Comparison of ENCODE assay signal across 19 cellular contexts in the genomic region with DNA sequence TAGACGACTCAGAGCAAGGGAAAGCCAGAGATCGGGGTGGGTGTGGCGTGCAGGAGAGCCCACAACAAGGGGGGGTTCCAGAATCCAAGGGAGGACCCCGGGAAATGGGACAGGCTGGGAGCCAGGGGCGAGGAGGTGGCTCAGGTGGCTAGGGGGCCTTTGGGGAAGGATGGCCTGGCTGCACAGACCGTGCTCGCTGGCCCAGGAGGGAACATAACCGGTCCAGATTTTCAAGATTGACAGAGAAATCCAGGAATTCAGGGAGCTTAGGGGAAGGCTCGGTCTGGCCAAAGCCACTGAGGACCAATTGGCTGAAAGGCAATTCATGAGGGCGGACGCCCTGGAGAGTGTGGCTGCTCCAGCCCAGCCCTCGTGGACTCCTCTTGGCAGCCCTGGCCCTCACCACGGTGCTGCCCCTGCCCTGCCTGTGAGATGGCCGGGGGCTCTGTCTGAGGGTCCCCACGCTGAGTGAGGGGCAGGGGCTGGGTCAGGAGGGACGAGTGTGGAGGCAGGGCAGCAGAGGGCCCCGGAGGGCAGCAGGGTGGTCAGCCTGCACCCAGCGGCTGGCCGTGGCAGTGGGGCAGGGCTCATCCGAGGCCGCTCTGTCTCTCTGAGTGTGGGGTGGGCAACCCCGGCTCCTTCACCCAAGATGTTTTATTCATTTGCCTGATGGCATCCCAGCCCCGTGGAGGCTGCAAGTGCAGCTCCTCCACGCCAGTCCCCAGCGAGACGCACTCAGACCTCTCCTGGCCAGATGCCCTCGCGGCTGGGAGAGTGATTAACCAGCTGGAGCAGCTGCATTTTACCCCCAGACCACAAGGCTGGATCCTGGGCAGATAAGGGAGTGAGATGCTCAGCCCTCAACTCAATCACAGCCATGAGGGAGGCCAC. TPM values are rescaled to one million over a fixed set of nuclear protein-coding genes. Genes with fewer than 3 reads are reported as not detected.
A peak's percentile ranks its signal among the peaks of the same experiment; 100 is the strongest.
DNase-seq lines count a peak whose midpoint lies in the region; ATAC-seq and TF ChIP-seq lines count a peak whose summit lies in the region.
"Had no signal": no experiment of that assay in that cellular context is flagged by ENCODE, and none has a peak within 500 bp of the region (broad histone marks: within the 10 kb centered on the region; RNA-seq: fewer than 3 reads in every experiment).

No MANE protein-coding gene starts in this region.

- H3K4me1 Mint-ChIP-seq in chondrocyte (ENCODE audit: low read depth), result no peaks in the 10 kb centered on the region
- no peaks in the 10 kb centered on the region for H3K4me1 Mint-ChIP-seq in effector memory CD8-positive, alpha-beta T cell (ENCODE audit: low read depth in 2 of 2)

- peaks cover 1% of the 10 kb centered on the region for H3K36me3 Mint-ChIP-seq in chondrocyte (ENCODE audit: low read depth)
- no peaks in the 10 kb centered on the region for H3K36me3 Mint-ChIP-seq in effector memory CD8-positive, alpha-beta T cell (ENCODE audit: insufficient read depth)
- H3K36me3 Mint-ChIP-seq: CD4-positive, CD25-positive, alpha-beta regulatory T cell had no signal

- peaks cover 43% of the 10 kb centered on the region for H3K27me3 Mint-ChIP-seq in chondrocyte (ENCODE audit: low read depth)
- peaks cover 42 to 58% of the 10 kb centered on the region in 2 donors for H3K27me3 Mint-ChIP-seq in effector memory CD8-positive, alpha-beta T cell

- no peak for TF ChIP-seq CTCF in chondrocyte (IDR thresholded peaks at IDR 0.05)

- peaks cover 0 to 2% of the 10 kb centered on the region in 2 donors for H3K9me3 ChIP-seq in neuronal stem cell (replicated peaks in 1 of 2; ENCODE audit: control insufficient read depth in 2 of 2, insufficient read depth in 1 of 2, low read depth in 1 of 2, low read length in 2 of 2)
- H3K9me3 ChIP-seq: gastrocnemius medialis had no signal

- peaks cover 0 to 18% (median 0%) of the 10 kb centered on the region in 3 experiments for H3K27me3 ChIP-seq in neuronal stem cell (ENCODE audit: control insufficient read depth in 3 of 3, insufficient read depth in 3 of 3, low read depth in 1 of 3, low read length in 3 of 3)

- H3K14ac ChIP-seq in neuronal stem cell (ENCODE audit: low read length), result peak overlapping the region; percentile 63

- H2BK5ac ChIP-seq in neuronal stem cell (ENCODE audit: low read length), result no peak overlapping the region

- H3K9ac ChIP-seq in neuronal stem cell (ENCODE audit: low read depth, low read length, poor library complexity), result peak overlapping the region; percentile 12

- no peak overlapping the region for H3K27ac Mint-ChIP-seq in chondrocyte (ENCODE audit: unreplicated experiment)
- no peak overlapping the region for H3K27ac Mint-ChIP-seq in effector memory CD8-positive, alpha-beta T cell
- H3K27ac Mint-ChIP-seq: CD4-positive, CD25-positive, alpha-beta regulatory T cell had no signal

- no CpG with 5 or more reads among the region's 28 CpGs for WGBS in neuronal stem cell (ENCODE audit: extremely low coverage in 2 of 2, insufficient read length in 2 of 2, insufficient replicate concordance in 1 of 2), 2 donors

- no peak overlapping the region for H3K4me3 Mint-ChIP-seq in chondrocyte (ENCODE audit: unreplicated experiment)
- H3K4me3 Mint-ChIP-seq in effector memory CD8-positive, alpha-beta T cell, result no peak overlapping the region

- peak overlapping the region; percentile 94 for H2BK15ac ChIP-seq in neuronal stem cell (ENCODE audit: low read length)

- peak overlapping the region; percentile 85 for H2AK5ac ChIP-seq in neuronal stem cell (ENCODE audit: low read depth, low read length)

- no peak overlapping the region for H3K4me2 ChIP-seq in neuronal stem cell (ENCODE audit: insufficient read depth, low read length, poor library complexity, severe bottlenecking)

- ATAC-seq in effector memory CD8-positive, alpha-beta T cell (replicated peaks), result no peak
- ATAC-seq in GM19463 (IDR thresholded peaks at IDR 0.05; ENCODE audit: unreplicated experiment) (no peak), HG02938 (IDR thresholded peaks at IDR 0.05; ENCODE audit: unreplicated experiment) (no peak)
- ATAC-seq: gastrocnemius medialis had no signal

- H2AFZ ChIP-seq in neuronal stem cell (ENCODE audit: low read length), result no peak overlapping the region

- H3K4me1 ChIP-seq in neuronal stem cell (ENCODE audit: control insufficient read depth in 2 of 2, insufficient read depth in 1 of 2, low read depth in 1 of 2, low read length in 2 of 2), result peaks cover 5 to 8% of the 10 kb centered on the region in 2 donors
- H3K4me1 ChIP-seq: gastrocnemius medialis had no signal

- DNase-seq in DMS 273 (lab: John Stamatoyannopoulos, UW; ENCODE audit: unreplicated experiment) (peak; percentile 46), DMS 273 treated with DMSO at 0.1 percent for 48 hours (lab: John Stamatoyannopoulos, UW) (no peak), Daoy (ENCODE audit: low read depth) (peak; percentile 57), chondrocyte (ENCODE audit: low spot score) (peak; percentile 89), neuronal stem cell (ENCODE audit: low spot score) (no peak)
- DNase-seq in effector memory CD8-positive, alpha-beta T cell, result no peak
- DNase-seq: activated CD4-positive, alpha-beta T cell treated with anti-CD3 and anti-CD28 coated beads, Interleukin-2, amount 50 U/mL, for 4 hours; CD4-positive, CD25-positive, alpha-beta regulatory T cell; EL; gastrocnemius medialis; mammary epithelial cell; MG63; NCI-H1930; NCI-H526; stimulated activated CD4-positive, alpha-beta T cell treated with anti-CD3 and anti-CD28 coated beads, Interleukin-4, amount 100 ng/mL, for 4 hours had no signal

- H4K91ac ChIP-seq in neuronal stem cell (ENCODE audit: low read depth, low read length, poor library complexity), result no peak overlapping the region

- no peak overlapping the region for H2BK120ac ChIP-seq in neuronal stem cell (ENCODE audit: low read depth, low read length)

- no peak overlapping the region for H2BK12ac ChIP-seq in neuronal stem cell (ENCODE audit: low read length)

- peak overlapping the region; percentile 65 for H3K18ac ChIP-seq in neuronal stem cell (ENCODE audit: low read length)

- no peak overlapping the region for H3K27ac ChIP-seq in neuronal stem cell (replicated peaks; ENCODE audit: low read length)
- H3K27ac ChIP-seq: 22Rv1, gastrocnemius medialis, tibial nerve had no signal

- H3K79me1 ChIP-seq in neuronal stem cell (ENCODE audit: low read depth, low read length), result no peaks in the 10 kb centered on the region

- H3K4ac ChIP-seq in neuronal stem cell (ENCODE audit: low read length), result peak overlapping the region; percentile 71

- peaks cover 17% of the 10 kb centered on the region for H3K9me3 Mint-ChIP-seq in chondrocyte (ENCODE audit: low read depth)
- H3K9me3 Mint-ChIP-seq in effector memory CD8-positive, alpha-beta T cell, result peaks cover 0 to 5% of the 10 kb centered on the region in 2 donors

- H3K23ac ChIP-seq in neuronal stem cell (ENCODE audit: low read depth, low read length, poor library complexity), result peak overlapping the region; percentile 67

- no peak overlapping the region for H3K4me3 ChIP-seq in neuronal stem cell (ENCODE audit: low read length in 2 of 2)
- H3K4me3 ChIP-seq: gastrocnemius medialis, MG63, tibial nerve had no signal

- no peaks in the 10 kb centered on the region for H3K36me3 ChIP-seq in neuronal stem cell (replicated peaks in 1 of 2; ENCODE audit: control insufficient read depth in 2 of 2, insufficient read depth in 2 of 2, low read length in 2 of 2)
- H3K36me3 ChIP-seq: gastrocnemius medialis, MG63, tibial nerve had no signal

- peak overlapping the region; percentile 48 for H4K8ac ChIP-seq in neuronal stem cell (ENCODE audit: low read depth, low read length)

RNA-seq across cellular contexts. Expression of a gene that starts 5.6 kb away (rescaled TPM):
- total RNA-seq in Daoy (2014; rRNA removed; shearing (Covaris generic)), result 0.06 and 0.17 TPM in 2 replicates
- total RNA-seq in chondrocyte, result 3.3 to 8.0 TPM (median 7.4 TPM) in 3 replicates
- 4.0 TPM for polyA plus RNA-seq in neuronal stem cell (2013, experiment 1 of 2)
- 3.9 TPM for polyA plus RNA-seq in neuronal stem cell (2013, experiment 2 of 2)

Comparison
In these comparisons a context has a peak if more than half of its experiments do, and no peak if none do; other contexts are left out.
1. DNase-seq: peak in DMS 273 (single experiment), Daoy (single experiment) and chondrocyte (single experiment); none in DMS 273 treated with DMSO at 0.1 percent for 48 hours (single experiment), neuronal stem cell (single experiment) and effector memory CD8-positive, alpha-beta T cell (0 of 3).